13 cellular contexts compared by ENCODE assay signal in the genomic region with DNA sequence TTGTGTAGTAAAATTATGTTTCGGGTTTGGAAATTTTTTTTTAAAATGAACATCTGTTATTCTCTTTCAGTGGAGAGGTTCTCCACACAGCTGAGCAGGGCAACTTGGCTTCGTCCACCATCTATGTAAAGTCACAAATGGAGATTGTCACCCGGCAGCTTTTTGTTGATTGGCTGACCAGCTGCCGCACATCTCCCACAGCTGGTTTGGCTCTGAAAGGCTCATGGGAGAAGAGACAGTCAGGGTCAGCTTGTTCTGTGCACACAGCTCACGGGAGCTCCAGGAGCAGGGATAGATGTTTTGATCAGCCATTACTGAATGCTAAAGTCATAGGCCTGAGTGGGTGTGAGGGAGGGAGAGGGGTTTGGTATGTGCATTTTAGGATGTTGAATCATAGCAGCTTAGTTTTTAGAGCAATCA. TPM values are rescaled to one million over a fixed set of nuclear protein-coding genes. Genes with fewer than 3 reads are reported as not detected.
DNase-seq lines count a peak whose midpoint lies in the region; ATAC-seq, FAIRE-seq and TF ChIP-seq lines count a peak whose summit lies in the region.
"Had no signal": no experiment of that assay in that cellular context is flagged by ENCODE, and none has a peak within 500 bp of the region (broad histone marks: within the 10 kb centered on the region; RNA-seq: fewer than 3 reads in every experiment).

No MANE protein-coding gene starts in this region.

- H3K4me3 ChIP-seq in astrocyte of the cerebellum (ENCODE audit: low read depth, low read length) (no peak overlapping the region), right cardiac atrium (ENCODE audit: low read length) (no peak overlapping the region), smooth muscle cell (no peak overlapping the region), adrenal gland (no peak overlapping the region)
- H3K4me3 ChIP-seq: esophagus squamous epithelium had no signal

- H4K20me1 ChIP-seq in smooth muscle cell (ENCODE audit: low read depth) = no peaks in the 10 kb centered on the region

- H3F3A ChIP-seq in smooth muscle cell (ENCODE audit: low read depth) = peaks cover 26% of the 10 kb centered on the region

- intact Hi-C loops in right cardiac atrium (cut with DNase I) (no loop called here), adrenal gland (cut with DNase I) (no loop called here)

- no peaks in the 10 kb centered on the region for H3K27me3 ChIP-seq in right cardiac atrium (ENCODE audit: control insufficient read depth, insufficient read depth)
- H3K27me3 ChIP-seq in smooth muscle cell (ENCODE audit: low read depth) = no peaks in the 10 kb centered on the region
- H3K27me3 ChIP-seq in adrenal gland = no peaks in the 10 kb centered on the region
- H3K27me3 ChIP-seq: esophagus squamous epithelium had no signal

- no peak for TF ChIP-seq CTCF in astrocyte of the cerebellum (IDR thresholded peaks at IDR 0.05; ENCODE audit: low read depth, low read length, missing control alignments)
- TF ChIP-seq CTCF in smooth muscle cell (IDR thresholded peaks at IDR 0.05; ENCODE audit: borderline replicate concordance, insufficient read depth, poor library complexity, severe bottlenecking) = no peak
- no peak for TF ChIP-seq CTCF in adrenal gland (IDR thresholded peaks at IDR 0.05)

- 56% methylated on average over 5 of the region's 5 CpGs for WGBS in right cardiac atrium
- WGBS in smooth muscle cell (ENCODE audit: low lambda C conversion rate) = 49% methylated on average over 5 of the region's 5 CpGs
- 75 to 86% (median 79%) methylated on average over 5 of the region's 5 CpGs for WGBS in adrenal gland, 4 donors

- FAIRE-seq in H54 (lab: Jason Lieb, UNC) = peak; percentile 73

- H3K4me1 ChIP-seq in right cardiac atrium (ENCODE audit: control insufficient read depth, insufficient read depth, low read length) (no peaks in the 10 kb centered on the region), smooth muscle cell (ENCODE audit: low read depth) (peaks cover 15% of the 10 kb centered on the region), adrenal gland (replicated peaks in 1 of 2) (no peaks in the 10 kb centered on the region)

- peak overlapping the region; percentile 93 for H3K9ac ChIP-seq in smooth muscle cell (ENCODE audit: low read depth)

- no peaks in the 10 kb centered on the region for H3K36me3 ChIP-seq in smooth muscle cell (ENCODE audit: low read depth)
- H3K36me3 ChIP-seq in adrenal gland (replicated peaks in 1 of 2) = no peaks in the 10 kb centered on the region
- H3K36me3 ChIP-seq: esophagus squamous epithelium had no signal

- DNase-seq in H54 (ENCODE audit: insufficient read length, low spot score) (no peak), astrocyte of the cerebellum (ENCODE audit: low read depth) (peak; percentile 43), right cardiac atrium (peak; percentile 54 to 78 (median 73)), smooth muscle cell (lab: John Stamatoyannopoulos, UW; ENCODE audit: unreplicated experiment) (no peak), adrenal gland (no peak)
- DNase-seq in activated CD8-positive, alpha-beta memory T cell treated with anti-CD3 and anti-CD28 coated beads, Interleukin-2, amount 50 U/mL, for 48 hours = no peak
- DNase-seq: activated CD4-positive, alpha-beta T cell treated with anti-CD3 and anti-CD28 coated beads, Interleukin-2, amount 10 ng/mL, durations not matched to agents 7 days and 5 days; esophagus squamous epithelium; GOT3; NCI-H1048; stimulated activated CD4-positive, alpha-beta T cell treated with anti-CD3 and anti-CD28 coated beads, Interleukin-2, amount 100 ng/mL, for 48 hours had no signal

- H2AFZ ChIP-seq in smooth muscle cell (ENCODE audit: low read depth) = peak overlapping the region; percentile 20

- H3K27ac ChIP-seq in right cardiac atrium (ENCODE audit: low read length) (peak overlapping the region; percentile 78), smooth muscle cell (ENCODE audit: low read depth) (peak overlapping the region; percentile 98), adrenal gland (no peak overlapping the region)

- ATAC-seq in right cardiac atrium (peak; percentile 81 to 90), GM19455 (IDR thresholded peaks at IDR 0.05; ENCODE audit: unreplicated experiment) (no peak), HG02938 (IDR thresholded peaks at IDR 0.05; ENCODE audit: unreplicated experiment) (no peak)

- peak overlapping the region; percentile 65 for H3K4me2 ChIP-seq in smooth muscle cell

- H3K79me2 ChIP-seq in smooth muscle cell (ENCODE audit: low read depth) = no peaks in the 10 kb centered on the region

- in situ Hi-C loops in astrocyte of the cerebellum (cut with HindIII; ENCODE audit: low sequenced_read_pairs) = no loop called here

- TF ChIP-seq POLR2A in H54 (IDR thresholded peaks at IDR 0.05; ENCODE audit: low read depth, low read length) (0 out of 2 replicates have a peak, but pooled peaks have one; percentile 27), adrenal gland (IDR thresholded peaks at IDR 0.05) (no peak)

- H3K9me3 ChIP-seq in right cardiac atrium (ENCODE audit: control insufficient read depth, low read length) (no peaks in the 10 kb centered on the region), smooth muscle cell (replicated peaks; ENCODE audit: low read depth) (no peaks in the 10 kb centered on the region), adrenal gland (replicated peaks in 1 of 3) (no peaks in the 10 kb centered on the region)
- H3K9me3 ChIP-seq: esophagus squamous epithelium had no signal

RNA-seq across cellular contexts. Expression of gene CCDC80, which starts 12.9 kb away (rescaled TPM):
- total RNA-seq in right cardiac atrium (100 to 1,000 TPM; 123 to 187 (median 152) TPM), smooth muscle cell (67.9 and 83.2 TPM in 2 replicates), adrenal gland (10 to 100 TPM in 7 of 8 donors, 1 to 10 TPM in 1; 5.7 to 65.3 (median 20.9) TPM)
- polyA plus RNA-seq in right cardiac atrium (20.3 TPM), smooth muscle cell (147 and 159 TPM in 2 replicates), adrenal gland (10 to 100 TPM; 12.4 to 24.6 (median 19.7) TPM)
- total RNA-seq: activated CD4-positive, alpha-beta T cell treated with anti-CD3 and anti-CD28 coated beads, Interleukin-2, amount 10 ng/mL, durations not matched to agents 7 days and 5 days had no signal

Comparison
In these comparisons a context has a peak if more than half of its experiments do, and no peak if none do; other contexts are left out.
1. DNase-seq: peak in astrocyte of the cerebellum (single experiment) and right cardiac atrium (3 of 3); none in H54 (single experiment), smooth muscle cell (single experiment), adrenal gland (0 of 7) and activated CD8-positive, alpha-beta memory T cell treated with anti-CD3 and anti-CD28 coated beads, Interleukin-2, amount 50 U/mL, for 48 hours (single experiment).
2. ATAC-seq: peak in right cardiac atrium (2 of 2); none in GM19455 (single experiment) and HG02938 (single experiment).
3. H3K27ac ChIP-seq: peak in right cardiac atrium (single experiment) and smooth muscle cell (single experiment); none in adrenal gland (0 of 5).